12 cellular contexts compared by ENCODE assay signal in the genomic region with DNA sequence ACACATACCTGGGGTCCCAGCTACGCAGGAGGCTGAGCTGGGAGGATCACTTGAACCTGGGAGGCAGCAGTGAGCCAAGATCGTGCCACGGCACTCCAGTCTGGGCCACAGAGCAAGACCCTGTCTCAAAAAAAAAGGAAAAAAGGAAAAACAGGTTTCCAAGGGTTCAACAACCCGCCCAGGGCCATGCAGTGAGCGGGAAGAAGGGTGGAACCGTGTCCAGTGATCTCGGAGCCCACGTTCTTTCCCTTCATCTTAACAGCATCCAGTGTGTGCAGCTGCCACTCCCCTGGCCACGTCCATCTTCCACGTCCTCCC. TPM values are rescaled to one million over a fixed set of nuclear protein-coding genes. Genes with fewer than 3 reads are reported as not detected.
A peak's percentile ranks its signal among the peaks of the same experiment; 100 is the strongest.
DNase-seq lines count a peak whose midpoint lies in the region; ATAC-seq, FAIRE-seq and TF ChIP-seq lines count a peak whose summit lies in the region.
"Had no signal": no experiment of that assay in that cellular context is flagged by ENCODE, and none has a peak within 500 bp of the region (broad histone marks: within the 10 kb centered on the region; RNA-seq: fewer than 3 reads in every experiment).

No MANE protein-coding gene starts in this region.

- no peak overlapping the region for H2BK120ac ChIP-seq in mesendoderm (ENCODE audit: low read depth, low read length)

- H3K9ac ChIP-seq in KMS-11 (no peak overlapping the region), mesendoderm (ENCODE audit: low read length) (no peak overlapping the region)

- no peak overlapping the region for H2AK5ac ChIP-seq in mesendoderm (ENCODE audit: low read length)

- H3K79me2 ChIP-seq in KMS-11 (ENCODE audit: insufficient read depth, low read depth) = no peaks in the 10 kb centered on the region
- H3K79me2 ChIP-seq in mesendoderm (ENCODE audit: control insufficient read depth, insufficient read depth, low read length) = no peaks in the 10 kb centered on the region

- no peaks in the 10 kb centered on the region for H4K20me1 ChIP-seq in KMS-11 (ENCODE audit: insufficient read depth)

- TF ChIP-seq CTCF in A549 (IDR thresholded peaks at IDR 0.05) = no peak
- TF ChIP-seq CTCF in KMS-11 (conservative IDR thresholded peaks at IDR 0.05; ENCODE audit: low read depth, low read length) = no peak

- H3K36me3 Mint-ChIP-seq in central memory CD8-positive, alpha-beta T cell (ENCODE audit: insufficient read depth) = no peaks in the 10 kb centered on the region
- H3K36me3 Mint-ChIP-seq: activated naive CD8-positive, alpha-beta T cell treated with anti-CD3 and anti-CD28 coated beads, Interleukin-2, amount 10 ng/mL, durations not matched to agents 7 days and 5 days; CD4-positive, alpha-beta memory T cell had no signal

- peak overlapping the region; percentile 50 for H3K56ac ChIP-seq in mesendoderm (ENCODE audit: low read length)

- ATAC-seq in A549 (no peak; a peak in 2 of 6 replicates), GM19324 (IDR thresholded peaks at IDR 0.05; ENCODE audit: low FRiP score, unreplicated experiment) (no peak), HG02610 (IDR thresholded peaks at IDR 0.05; ENCODE audit: unreplicated experiment) (no peak)
- ATAC-seq in central memory CD8-positive, alpha-beta T cell (replicated peaks; ENCODE audit: extremely low read depth, poor library complexity, severe bottlenecking) = peak; percentile 19

- H3K4me3 Mint-ChIP-seq in central memory CD8-positive, alpha-beta T cell = no peak overlapping the region
- H3K4me3 Mint-ChIP-seq: activated naive CD8-positive, alpha-beta T cell treated with anti-CD3 and anti-CD28 coated beads, Interleukin-2, amount 10 ng/mL, durations not matched to agents 7 days and 5 days; CD4-positive, alpha-beta memory T cell had no signal

- CTCF ChIA-PET in A549 (lab: Yijun Ruan, JAX) = interaction anchor here (0.6 to 7.0 kb wide), 44 partner anchors 11 to 689 kb away, joined by 3 to 131 read pairs (median 7); partner anchors contain the start of genes C11orf24 and LRP5

- TF ChIP-seq RAD21 in A549 (conservative IDR thresholded peaks at IDR 0.05 in 1 of 2, IDR thresholded peaks at IDR 0.05 in 1 of 2) = no peak

- no peak overlapping the region for H4K5ac ChIP-seq in mesendoderm (ENCODE audit: low read length)

- no peaks in the 10 kb centered on the region for H3K79me1 ChIP-seq in mesendoderm (ENCODE audit: low read length)

- peaks cover 23% of the 10 kb centered on the region for H3K4me1 ChIP-seq in A549
- peaks cover 11% of the 10 kb centered on the region for H3K4me1 ChIP-seq in KMS-11 (ENCODE audit: low read depth, poor library complexity, severe bottlenecking)
- H3K4me1 ChIP-seq in mesendoderm (ENCODE audit: control insufficient read depth, low read depth, low read length) = no peaks in the 10 kb centered on the region

- no peak for FAIRE-seq in A549 (lab: Jason Lieb, UNC)
- FAIRE-seq: islet of Langerhans had no signal

- H4K8ac ChIP-seq in mesendoderm (ENCODE audit: low read depth, low read length) = no peak overlapping the region

- no peaks in the 10 kb centered on the region for H3K9me3 Mint-ChIP-seq in central memory CD8-positive, alpha-beta T cell
- H3K9me3 Mint-ChIP-seq: activated naive CD8-positive, alpha-beta T cell treated with anti-CD3 and anti-CD28 coated beads, Interleukin-2, amount 10 ng/mL, durations not matched to agents 7 days and 5 days; CD4-positive, alpha-beta memory T cell had no signal

- H3K27ac ChIP-seq in A549 = peak overlapping the region; percentile 81 to 82
- H3K27ac ChIP-seq in KMS-11 = no peak overlapping the region
- no peak overlapping the region for H3K27ac ChIP-seq in mesendoderm (ENCODE audit: low read depth, low read length)

- H3K4me1 Mint-ChIP-seq in central memory CD8-positive, alpha-beta T cell = no peaks in the 10 kb centered on the region

- TF ChIP-seq EP300 in A549 (IDR thresholded peaks at IDR 0.05) = no peak

- DNase-seq in A549 (ENCODE audit: low read depth in 1 of 2, low spot score in 1 of 2) (no peak), mesendoderm (no peak), DMS114 treated with DMSO at 0.1 percent for 48 hours (lab: John Stamatoyannopoulos, UW; ENCODE audit: unreplicated experiment) (no peak), SIG-M5 (lab: John Stamatoyannopoulos, UW) (no peak)
- no peak for DNase-seq in central memory CD8-positive, alpha-beta T cell (ENCODE audit: low spot score in 2 of 2)
- DNase-seq: NCI-H2171 had no signal

- no peak overlapping the region for H3K18ac ChIP-seq in mesendoderm (ENCODE audit: low read length)

- H3K36me3 ChIP-seq in KMS-11 (ENCODE audit: insufficient read depth) (no peaks in the 10 kb centered on the region), mesendoderm (ENCODE audit: control insufficient read depth, insufficient read depth, low read length) (no peaks in the 10 kb centered on the region)

- H3K4me3 ChIP-seq in A549 (no peak overlapping the region; the same call in 2 of the 3 replicates), KMS-11 (IDR thresholded peaks at IDR 0.05; ENCODE audit: insufficient read depth, low read depth, low read length) (no peak overlapping the region), mesendoderm (ENCODE audit: low read length) (no peak overlapping the region)

- POLR2A ChIA-PET in A549 (lab: Yijun Ruan, JAX) = interaction anchor here (0.6 to 2.8 kb wide), 2 partner anchors 10 to 25 kb away, joined by 3 to 13 read pairs; partner anchors contain the start of gene C11orf24

- H2AFZ ChIP-seq in KMS-11 (ENCODE audit: low read depth) = peak overlapping the region; percentile 38; the same call in 1 of the 2 replicates

- peak overlapping the region; percentile 90 for H3K4me2 ChIP-seq in A549
- peak overlapping the region; percentile 11; the same call in 1 of the 2 replicates for H3K4me2 ChIP-seq in KMS-11
- H3K4me2 ChIP-seq in mesendoderm (ENCODE audit: low read length) = no peak overlapping the region

- no peak overlapping the region for H3K23ac ChIP-seq in mesendoderm (ENCODE audit: low read length)

- no peaks in the 10 kb centered on the region for H3K9me3 ChIP-seq in A549

- no peak overlapping the region for H2BK5ac ChIP-seq in mesendoderm (ENCODE audit: low read length)

- TF ChIP-seq POLR2A in A549 (IDR thresholded peaks at IDR 0.05; ENCODE audit: low read length) = no peak

- H3K27ac Mint-ChIP-seq in central memory CD8-positive, alpha-beta T cell (ENCODE audit: low read depth) = no peak overlapping the region

- no peaks in the 10 kb centered on the region for H3K27me3 Mint-ChIP-seq in central memory CD8-positive, alpha-beta T cell
- H3K27me3 Mint-ChIP-seq: CD4-positive, alpha-beta memory T cell had no signal

- H3K27me3 ChIP-seq in KMS-11 (ENCODE audit: insufficient read depth, low read depth) (no peaks in the 10 kb centered on the region), mesendoderm (ENCODE audit: insufficient read depth, low read length, poor library complexity) (no peaks in the 10 kb centered on the region)

- no peak overlapping the region for H2BK15ac ChIP-seq in mesendoderm (replicated peaks; ENCODE audit: low read depth)

- H3K4ac ChIP-seq in mesendoderm (ENCODE audit: low read depth, low read length) = no peak overlapping the region

- 34% methylated on average over 10 of the region's 10 CpGs for WGBS in A549 (ENCODE audit: missing lambda C conversion rate)
- no CpG with 5 or more reads among the region's 10 CpGs for WGBS in mesendoderm (ENCODE audit: extremely low coverage, insufficient coverage, low lambda C conversion rate)

TF ChIP-seq in A549, 52 proteins besides CTCF, POLR2A, EP300 and RAD21:
- no peak for TF ChIP-seq TP53 (CRISPR knock-in tag; IDR thresholded peaks at IDR 0.05)
- TF ChIP-seq RFX5 (IDR thresholded peaks at IDR 0.05) = no peak
- no peak for TF ChIP-seq CEBPB (IDR thresholded peaks at IDR 0.05)
- TF ChIP-seq BHLHE40 (IDR thresholded peaks at IDR 0.05; ENCODE audit: low read depth, low read length) = no peak
- no peak for TF ChIP-seq NR3C1 (IDR thresholded peaks at IDR 0.05)
- no peak for TF ChIP-seq RARB (CRISPR knock-in tag; IDR thresholded peaks at IDR 0.05)
- TF ChIP-seq, protein P1, sequence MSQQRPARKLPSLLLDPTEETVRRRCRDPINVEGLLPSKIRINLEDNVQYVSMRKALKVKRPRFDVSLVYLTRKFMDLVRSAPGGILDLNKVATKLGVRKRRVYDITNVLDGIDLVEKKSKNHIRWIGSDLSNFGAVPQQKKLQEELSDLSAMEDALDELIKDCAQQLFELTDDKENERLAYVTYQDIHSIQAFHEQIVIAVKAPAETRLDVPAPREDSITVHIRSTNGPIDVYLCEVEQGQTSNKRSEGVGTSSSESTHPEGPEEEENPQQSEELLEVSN (IDR thresholded peaks at IDR 0.05; ENCODE audit: borderline replicate concordance, low read depth) = no peak
- no peak for TF ChIP-seq CHD4 (IDR thresholded peaks at IDR 0.05; ENCODE audit: borderline replicate concordance)
- no peak for TF ChIP-seq EHMT2 (IDR thresholded peaks at IDR 0.05; ENCODE audit: low read depth)
- TF ChIP-seq, protein P2, sequence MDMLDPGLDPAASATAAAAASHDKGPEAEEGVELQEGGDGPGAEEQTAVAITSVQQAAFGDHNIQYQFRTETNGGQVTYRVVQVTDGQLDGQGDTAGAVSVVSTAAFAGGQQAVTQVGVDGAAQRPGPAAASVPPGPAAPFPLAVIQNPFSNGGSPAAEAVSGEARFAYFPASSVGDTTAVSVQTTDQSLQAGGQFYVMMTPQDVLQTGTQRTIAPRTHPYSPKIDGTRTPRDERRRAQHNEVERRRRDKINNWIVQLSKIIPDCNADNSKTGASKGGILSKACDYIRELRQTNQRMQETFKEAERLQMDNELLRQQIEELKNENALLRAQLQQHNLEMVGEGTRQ (IDR thresholded peaks at IDR 0.05) = no peak
- no peak for TF ChIP-seq POLR2AphosphoS2 (conservative IDR thresholded peaks at IDR 0.05; ENCODE audit: low read length)
- no peak for TF ChIP-seq SMC3 (IDR thresholded peaks at IDR 0.05)

RNA-seq across cellular contexts. Expression of gene LRP5, which starts 14.9 kb away (rescaled TPM):
- polyA plus RNA-seq in A549 (2011; rRNA removed) = 10.9 and 15.9 TPM in 2 replicates
- 23.6 and 30.4 TPM in 2 replicates for polyA plus RNA-seq in A549 (2012; cell fraction: cytosol; rRNA removed)
- polyA plus RNA-seq in A549 (2012; cell fraction: nucleus; rRNA removed) = 58.4 and 70.6 TPM in 2 replicates
- polyA plus RNA-seq in A549 (2017; fragmentation: RNase III; extraction: RNeasy Plus Mini Kit Qiagen cat#74134 plus additional on column Dnase treatment) = 29.5 to 34.6 TPM (median 32.3 TPM) in 3 replicates
- polyA minus RNA-seq in A549 (2011; rRNA and poly(A)+ RNA removed) = 24.8 and 32.0 TPM in 2 replicates
- polyA plus RNA-seq in mesendoderm (2013, experiment 1 of 2) = 20.9 TPM
- polyA plus RNA-seq in mesendoderm (2013, experiment 2 of 2) = 23.3 TPM

RNA-seq across cellular contexts. Expression of gene C11orf24, which starts 25.7 kb away (rescaled TPM):
- polyA plus RNA-seq in A549 (2011; rRNA removed) (29.4 and 30.6 TPM in 2 replicates), A549 (2017; fragmentation: RNase III; extraction: RNeasy Plus Mini Kit Qiagen cat#74134 plus additional on column Dnase treatment) (43.8 to 47.8 TPM (median 44.0 TPM) in 3 replicates)
- 55.0 and 69.8 TPM in 2 replicates for polyA plus RNA-seq in A549 (2012; cell fraction: cytosol; rRNA removed)
- 45.5 and 58.2 TPM in 2 replicates for polyA plus RNA-seq in A549 (2012; cell fraction: nucleus; rRNA removed)
- polyA minus RNA-seq in A549 (2011; rRNA and poly(A)+ RNA removed) = 34.8 and 37.4 TPM in 2 replicates
- polyA plus RNA-seq in mesendoderm (2013, experiment 1 of 2) = 60.1 TPM
- 61.6 TPM for polyA plus RNA-seq in mesendoderm (2013, experiment 2 of 2)

Comparison
In these comparisons a context has a peak if more than half of its experiments do, and no peak if none do; other contexts are left out.
1. H3K27ac ChIP-seq: peak in A549 (2 of 2); none in KMS-11 (single experiment) and mesendoderm (single experiment).